In genomic region chr2:54560146-54560881, GRCh38 we compare ENCODE assay signal across 8 cellular contexts.
DNase-seq lines count a peak whose midpoint lies in the region; ATAC-seq, FAIRE-seq and TF ChIP-seq lines count a peak whose summit lies in the region.

No MANE protein-coding gene starts in this region.

- no peaks in the 10 kb centered on the region for H3K9me2 ChIP-seq in SU-DHL-6 (replicated peaks; ENCODE audit: insufficient read depth, low read length)

- no peak for TF ChIP-seq EP300 in H1 (IDR thresholded peaks at IDR 0.05; ENCODE audit: borderline replicate concordance in 1 of 2, low read depth in 2 of 2, low read length in 2 of 2)

- H3K27ac ChIP-seq in SU-DHL-6 (ENCODE audit: low read depth, low read length) (no peak overlapping the region), H1 (ENCODE audit: low read depth, low read length) (no peak overlapping the region), aorta (ENCODE audit: low read depth in 1 of 2, low read length in 2 of 2) (no peak overlapping the region)

- peaks cover 19% of the 10 kb centered on the region for H3K23me2 ChIP-seq in H1 (ENCODE audit: low read depth, low read length)

- ATAC-seq in GM19438 (IDR thresholded peaks at IDR 0.05; ENCODE audit: low read depth, unreplicated experiment), result peak; percentile 42
- peak; percentile 49 for ATAC-seq in HG03439 (IDR thresholded peaks at IDR 0.05; ENCODE audit: unreplicated experiment)
- no peak for ATAC-seq in aorta (ENCODE audit: low FRiP score)

- H2BK12ac ChIP-seq in H1 (ENCODE audit: low read depth, low read length), result no peak overlapping the region

- no peak overlapping the region for H3K14ac ChIP-seq in H1 (ENCODE audit: insufficient read length)

- H4K91ac ChIP-seq in H1 (replicated peaks; ENCODE audit: insufficient read length, low read length), result no peak overlapping the region

- no peak overlapping the region for H3K23ac ChIP-seq in H1 (ENCODE audit: insufficient read length)

- no peak overlapping the region for H2BK120ac ChIP-seq in H1 (replicated peaks; ENCODE audit: low read depth, low read length)

- H3K79me1 ChIP-seq in H1 (ENCODE audit: low read depth, low read length), result peaks cover 6% of the 10 kb centered on the region

- H2BK15ac ChIP-seq in H1 (ENCODE audit: low read length), result no peak overlapping the region

- intact Hi-C loops in aorta (cut with DNase I), result no loop called here

- peak overlapping the region; percentile 74 for H3K4me2 ChIP-seq in SU-DHL-6 (ENCODE audit: low read depth, low read length, poor library complexity, severe bottlenecking)
- H3K4me2 ChIP-seq in H1 (ENCODE audit: insufficient read depth in 1 of 2, low read depth in 2 of 2, low read length in 2 of 2), result peak overlapping the region; percentile 72 to 83

- H4K5ac ChIP-seq in H1 (ENCODE audit: insufficient read length, low read depth, low read length), result no peak overlapping the region

- no peak for TF ChIP-seq POLR2A in H1 (IDR thresholded peaks at IDR 0.05; ENCODE audit: control extremely low read depth in 1 of 2, low read depth in 2 of 2, low read length in 2 of 2)

- H3K4me3 ChIP-seq in SU-DHL-6 (ENCODE audit: insufficient read depth, low read length, poor library complexity, severe bottlenecking) (no peak overlapping the region), H1 (ENCODE audit: extremely low read depth in 1 of 4, insufficient read depth in 2 of 4, low read depth in 3 of 4, low read length in 4 of 4) (peak overlapping the region; percentile 84 to 99 (median 94)), mononuclear cell (ENCODE audit: low read length) (peak overlapping the region; percentile 90), aorta (ENCODE audit: low read length in 2 of 2) (peak overlapping the region in 1 of 2 donors; percentile 14)

- no peak overlapping the region for H3K56ac ChIP-seq in H1 (replicated peaks; ENCODE audit: insufficient read length, low read depth, low read length)

- H2AK5ac ChIP-seq in H1 (ENCODE audit: low read depth, low read length), result no peak overlapping the region

- peak overlapping the region; percentile 75; the same call in 1 of the 2 replicates for H4K8ac ChIP-seq in H1 (ENCODE audit: extremely low read depth, insufficient read depth, low read length)

- DNase-seq in ELR (ENCODE audit: low read depth), result peak; percentile 86
- no peak for DNase-seq in H1 (ENCODE audit: low read depth in 1 of 2, low spot score in 2 of 2)
- peak; percentile 55 to 76 for DNase-seq in aorta
- no peak for DNase-seq in D341Med (ENCODE audit: low spot score)

- no peak overlapping the region for H3K4ac ChIP-seq in H1 (replicated peaks; ENCODE audit: insufficient read length, low read depth, low read length)

- no peak for FAIRE-seq in H1 (lab: Jason Lieb, UNC)

- H2AFZ ChIP-seq in SU-DHL-6 (ENCODE audit: low read depth, low read length, severe bottlenecking) (no peak overlapping the region), H1 (ENCODE audit: low read length) (no peak overlapping the region)

- no peak overlapping the region for H3K18ac ChIP-seq in H1 (ENCODE audit: extremely low read depth, low read length)

- no peaks in the 10 kb centered on the region for H3K36me3 ChIP-seq in SU-DHL-6 (ENCODE audit: low read length)
- no peaks in the 10 kb centered on the region for H3K36me3 ChIP-seq in H1 (ENCODE audit: control insufficient read depth in 2 of 4, insufficient read depth in 4 of 4, low read length in 3 of 4)
- H3K36me3 ChIP-seq in aorta (ENCODE audit: control insufficient read depth in 1 of 2, insufficient read depth in 2 of 2, low read length in 1 of 2), result no peaks in the 10 kb centered on the region

- TF ChIP-seq CTCF in SU-DHL-6 (IDR thresholded peaks at IDR 0.05; ENCODE audit: insufficient read depth, low read length, poor library complexity, severe bottlenecking) (no peak), H1 (IDR thresholded peaks at IDR 0.05; ENCODE audit: control extremely low read depth in 1 of 3, insufficient read depth in 1 of 3, low read depth in 1 of 3, low read length in 3 of 3) (no peak)

- H2BK20ac ChIP-seq in H1 (ENCODE audit: low read length), result no peak overlapping the region

- no peak overlapping the region for H3K9ac ChIP-seq in SU-DHL-6 (ENCODE audit: low read length)
- peak overlapping the region; percentile 74 to 95 (median 86); a peak in 6 of 7 replicates for H3K9ac ChIP-seq in H1 (replicated peaks in 1 of 4; ENCODE audit: extremely low read depth in 1 of 4, low read depth in 3 of 4, low read length in 3 of 4)

- WGBS in H1 (ENCODE audit: extremely low coverage in 1 of 2, insufficient coverage in 1 of 2, insufficient read length in 1 of 2, insufficient replicate concordance in 2 of 2, low coverage in 1 of 2, low lambda C conversion rate in 2 of 2, missing lambda C conversion rate in 1 of 2), 2 experiments, result 7% methylated on average over 19 of the region's 19 CpGs; no CpG with 5 or more reads in 1 of the 2 experiments
- 27 to 41% methylated on average over 19 of the region's 19 CpGs for WGBS in aorta, 2 donors

- no peak overlapping the region for H2BK5ac ChIP-seq in H1 (ENCODE audit: low read depth, low read length)

- no peaks in the 10 kb centered on the region for H3K27me3 ChIP-seq in SU-DHL-6 (ENCODE audit: low read length)
- H3K27me3 ChIP-seq in H1 (replicated peaks in 1 of 4; ENCODE audit: control insufficient read depth in 3 of 4, extremely low read depth in 1 of 4, insufficient read depth in 3 of 4, low read length in 3 of 4), result no peaks in the 10 kb centered on the region
- H3K27me3 ChIP-seq in mononuclear cell (ENCODE audit: insufficient read depth, low read length), result no peaks in the 10 kb centered on the region
- H3K27me3 ChIP-seq in aorta (ENCODE audit: control insufficient read depth in 1 of 2, insufficient read depth in 2 of 2, low read length in 1 of 2), result no peaks in the 10 kb centered on the region

- H3K79me2 ChIP-seq in SU-DHL-6 (ENCODE audit: insufficient read depth, low read length) (no peaks in the 10 kb centered on the region), H1 (ENCODE audit: control insufficient read depth in 1 of 2, insufficient read depth in 2 of 2, low read length in 2 of 2) (peaks cover 26 to 72% of the 10 kb centered on the region in 2 experiments)

- H3K9me3 ChIP-seq in SU-DHL-6 (ENCODE audit: insufficient read depth, low read length), result no peaks in the 10 kb centered on the region
- no peaks in the 10 kb centered on the region for H3K9me3 ChIP-seq in H1 (ENCODE audit: insufficient read depth in 2 of 2, low read depth in 1 of 2, low read length in 1 of 2)
- no peaks in the 10 kb centered on the region for H3K9me3 ChIP-seq in mononuclear cell (ENCODE audit: low read depth, low read length)
- no peaks in the 10 kb centered on the region for H3K9me3 ChIP-seq in aorta (ENCODE audit: control insufficient read depth, low read length)

- POLR2A ChIA-PET in H1 (lab: Charles Lee; ENCODE audit: partially characterized antibody), result interaction anchor here (0.6 to 4.0 kb wide), 11 partner anchors 11 to 231 kb away, joined by 3 to 31 read pairs (median 5); no protein-coding TSS in a partner anchor

- H3K4me1 ChIP-seq in H1 (replicated peaks in 1 of 4; ENCODE audit: control insufficient read depth in 3 of 4, insufficient read depth in 4 of 4, low read length in 3 of 4) (peaks cover 3 to 14% (median 9%) of the 10 kb centered on the region in 4 experiments), mononuclear cell (ENCODE audit: insufficient read depth, low read length) (peaks cover 72% of the 10 kb centered on the region), aorta (ENCODE audit: control insufficient read depth in 1 of 2, insufficient read depth in 2 of 2, low read length in 2 of 2) (peaks cover 2% of the 10 kb centered on the region in 2 donors)

- H4K20me1 ChIP-seq in SU-DHL-6 (ENCODE audit: low read depth, low read length) (no peaks in the 10 kb centered on the region), H1 (replicated peaks in 1 of 2; ENCODE audit: control insufficient read depth in 1 of 2, insufficient read depth in 2 of 2, low read length in 2 of 2) (peaks cover 12 to 18% of the 10 kb centered on the region in 2 experiments)

- no peak for TF ChIP-seq RAD21 in H1 (IDR thresholded peaks at IDR 0.05 in 1 of 2, conservative IDR thresholded peaks at IDR 0.05 in 1 of 2; ENCODE audit: low read depth in 2 of 2, low read length in 2 of 2)

- CTCF ChIA-PET in H1 (lab: Charles Lee; ENCODE audit: partially characterized antibody), result interaction anchor here (0.6 to 3.7 kb wide), 13 partner anchors 10 to 224 kb away, joined by 3 to 21 read pairs (median 3); no protein-coding TSS in a partner anchor

- peaks cover 13% of the 10 kb centered on the region; the same call in 1 of the 2 replicates for H3F3A ChIP-seq in SU-DHL-6 (ENCODE audit: insufficient read depth)

TF ChIP-seq in H1, 55 proteins besides CTCF, POLR2A, EP300 and RAD21:
- TF ChIP-seq SP1 (IDR thresholded peaks at IDR 0.05; ENCODE audit: low read depth, low read length) (no peak), JUN (IDR thresholded peaks at IDR 0.05; ENCODE audit: low read depth, low read length) (no peak), SIN3A (conservative IDR thresholded peaks at IDR 0.05 in 1 of 2, IDR thresholded peaks at IDR 0.05 in 1 of 2; ENCODE audit: low read depth in 1 of 2, low read length in 2 of 2) (0 out of 4 replicates have a peak, but pooled peaks of 1 of the 2 experiments have one; percentile 10)

Comparison
In these comparisons a context has a peak if more than half of its experiments do, and no peak if none do; other contexts are left out.
1. DNase-seq: peak in ELR (single experiment) and aorta (2 of 2); none in H1 (0 of 2) and D341Med (single experiment).